ENCODE assay signal across 10 cellular contexts in the genomic region with DNA sequence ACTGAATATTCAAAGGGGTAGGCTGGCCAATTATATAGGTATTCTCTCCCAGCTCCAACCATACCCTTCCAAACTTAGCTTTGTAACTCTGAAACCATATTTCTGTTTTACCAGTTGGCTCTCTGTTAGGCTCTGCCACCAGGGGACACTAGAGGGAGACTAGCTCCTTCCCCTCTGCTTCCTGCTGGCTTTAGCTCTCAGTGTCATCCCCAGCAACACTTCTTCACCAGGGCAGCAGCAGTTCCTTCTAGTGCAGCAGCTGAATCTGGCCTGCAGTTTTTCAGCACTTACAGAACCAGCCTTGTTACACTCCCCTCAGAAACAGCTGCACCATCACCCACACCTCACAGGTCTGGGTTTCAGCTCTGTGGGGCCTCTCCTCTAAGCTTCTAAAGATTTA. TPM values are rescaled to one million over a fixed set of nuclear protein-coding genes. Genes with fewer than 3 reads are reported as not detected.
A peak's percentile ranks its signal among the peaks of the same experiment; 100 is the strongest.
DNase-seq lines count a peak whose midpoint lies in the region; ATAC-seq and TF ChIP-seq lines count a peak whose summit lies in the region.
"Had no signal": no experiment of that assay in that cellular context is flagged by ENCODE, and none has a peak within 500 bp of the region (broad histone marks: within the 10 kb centered on the region; RNA-seq: fewer than 3 reads in every experiment).

No MANE protein-coding gene starts in this region.

- no peaks in the 10 kb centered on the region for H3K27me3 Mint-ChIP-seq in stimulated activated naive CD8-positive, alpha-beta T cell treated with anti-CD3 and anti-CD28 coated beads, Interleukin-15, amount 100 ng/mL, for 72 hours

- peak overlapping the region in 1 of 2 donors; percentile 91 for H3K27ac Mint-ChIP-seq in stimulated activated naive CD8-positive, alpha-beta T cell treated with anti-CD3 and anti-CD28 coated beads, Interleukin-15, amount 100 ng/mL, for 72 hours

- H3K9me3 Mint-ChIP-seq in stimulated activated naive CD8-positive, alpha-beta T cell treated with anti-CD3 and anti-CD28 coated beads, Interleukin-15, amount 100 ng/mL, for 72 hours: peaks cover 0 to 7% of the 10 kb centered on the region in 2 donors

- intact Hi-C loops in sciatic nerve (cut with DNase I): no loop called here

- peak; percentile 41 for ATAC-seq in stimulated activated naive CD8-positive, alpha-beta T cell treated with anti-CD3 and anti-CD28 coated beads, Interleukin-15, amount 100 ng/mL, for 72 hours
- ATAC-seq in sciatic nerve: no peak

- no peak overlapping the region for H3K4me3 ChIP-seq in fibroblast of mammary gland (ENCODE audit: control insufficient read depth, low read depth, low read length)

- H3K4me3 Mint-ChIP-seq in stimulated activated naive CD8-positive, alpha-beta T cell treated with anti-CD3 and anti-CD28 coated beads, Interleukin-15, amount 100 ng/mL, for 72 hours: no peak overlapping the region

- peaks cover 77% of the 10 kb centered on the region for H3K4me1 Mint-ChIP-seq in stimulated activated naive CD8-positive, alpha-beta T cell treated with anti-CD3 and anti-CD28 coated beads, Interleukin-15, amount 100 ng/mL, for 72 hours

- peak; percentile 43 for TF ChIP-seq CTCF in fibroblast of mammary gland (conservative IDR thresholded peaks at IDR 0.05; ENCODE audit: control insufficient read depth, insufficient read depth, low read depth, low read length)

- DNase-seq in activated gamma-delta T cell treated with Interleukin-2 at 50 U/mL for 16 hours: peak; percentile 19
- DNase-seq in activated gamma-delta T cell (lab: John Stamatoyannopoulos, UW): no peak
- DNase-seq in T-helper 1 cell: peak in 3 of 5 donors; percentile 20 to 74 (median 37)
- DNase-seq in fibroblast of mammary gland (ENCODE audit: low read depth): no peak
- no peak for DNase-seq in stimulated activated naive CD8-positive, alpha-beta T cell treated with anti-CD3 and anti-CD28 coated beads, Interleukin-15, amount 100 ng/mL, for 72 hours
- no peak for DNase-seq in midbrain (lab: John Stamatoyannopoulos, UW)
- DNase-seq in SK-N-DZ (ENCODE audit: low spot score): no peak
- DNase-seq in sciatic nerve (ENCODE audit: low spot score): no peak
- DNase-seq: DMS79, NCI-H1048 had no signal

RNA-seq across cellular contexts. Expression of gene DOCK9, which starts 51.0 kb away (rescaled TPM):
- 1.9 and 2.7 TPM in 2 replicates for polyA plus RNA-seq in SK-N-DZ (2014; cell fraction: cytosol; rRNA removed)
- 1.2 and 3.3 TPM in 2 replicates for polyA plus RNA-seq in SK-N-DZ (2014; cell fraction: nucleus; rRNA removed)
- 204 TPM for total RNA-seq in sciatic nerve

Comparison
In these comparisons a context has a peak if more than half of its experiments do, and no peak if none do; other contexts are left out.
1. DNase-seq: peak in activated gamma-delta T cell treated with Interleukin-2 at 50 U/mL for 16 hours (single experiment) and T-helper 1 cell (3 of 5); none in activated gamma-delta T cell (single experiment), fibroblast of mammary gland (single experiment), stimulated activated naive CD8-positive, alpha-beta T cell treated with anti-CD3 and anti-CD28 coated beads, Interleukin-15, amount 100 ng/mL, for 72 hours (0 of 2), midbrain (single experiment), SK-N-DZ (single experiment) and sciatic nerve (single experiment).